In genomic region chr16:4316732-4317461, GRCh38 we compare ENCODE assay signal across 7 cellular contexts. TPM values are rescaled to one million over a fixed set of nuclear protein-coding genes. Genes with fewer than 3 reads are reported as not detected.
DNase-seq lines count a peak whose midpoint lies in the region; ATAC-seq, FAIRE-seq and TF ChIP-seq lines count a peak whose summit lies in the region.

No MANE protein-coding gene starts in this region.

- H3K4me2 ChIP-seq in PC-3 (ENCODE audit: low read length): peak overlapping the region; percentile 89
- peak overlapping the region; percentile 99 for H3K4me2 ChIP-seq in neural progenitor cell

- H3F3A ChIP-seq in PC-3 (ENCODE audit: low read length, unreplicated experiment) (no peaks in the 10 kb centered on the region), neural progenitor cell (ENCODE audit: low read depth) (peaks cover 28% of the 10 kb centered on the region)

- H3K4me1 ChIP-seq in PC-3 (ENCODE audit: insufficient read depth, low read length) (peaks cover 10% of the 10 kb centered on the region), esophagus muscularis mucosa (peaks cover 57 to 79% (median 77%) of the 10 kb centered on the region in 4 donors), neural progenitor cell (peaks cover 29% of the 10 kb centered on the region)

- peak overlapping the region; percentile 86 for H3K4me3 Mint-ChIP-seq in neural progenitor cell

- DNase-seq in H54 (ENCODE audit: insufficient read length, low spot score) (peak; percentile 94), PC-3 (peak; percentile 57), esophagus muscularis mucosa (ENCODE audit: extremely low spot score) (no peak), neural progenitor cell (ENCODE audit: low spot score) (no peak), OCI-M1 (lab: John Stamatoyannopoulos, UW) (no peak)
- no peak for DNase-seq in activated effector memory CD4-positive, alpha-beta T cell treated with anti-CD3 and anti-CD28 coated beads, Interleukin-2, amount 50 U/mL, for 16 hours

- H2AFZ ChIP-seq in PC-3 (ENCODE audit: low read length): peak overlapping the region; percentile 43
- H2AFZ ChIP-seq in neural progenitor cell (replicated peaks): no peak overlapping the region

- H3K27me3 Mint-ChIP-seq in neural progenitor cell (ENCODE audit: insufficient read depth, low read depth): peaks cover 7% of the 10 kb centered on the region

- H3K9me2 ChIP-seq in PC-3 (replicated peaks; ENCODE audit: low read length): no peaks in the 10 kb centered on the region

- 7% methylated on average over 12 of the region's 28 CpGs for WGBS in esophagus muscularis mucosa

- no peak for TF ChIP-seq EP300 in esophagus muscularis mucosa (IDR thresholded peaks at IDR 0.05)

- no peaks in the 10 kb centered on the region for H3K9me3 ChIP-seq in PC-3 (ENCODE audit: low read length)
- no peaks in the 10 kb centered on the region for H3K9me3 ChIP-seq in esophagus muscularis mucosa
- H3K9me3 ChIP-seq in neural progenitor cell (ENCODE audit: low read depth): no peaks in the 10 kb centered on the region

- CTCF ChIA-PET in PC-3 (lab: Charles Lee): interaction anchor here (0.6 to 1.0 kb wide), 2 partner anchors 63 to 158 kb away, joined by 3 read pairs; no protein-coding TSS in a partner anchor

- H3K4me1 Mint-ChIP-seq in neural progenitor cell: peaks cover 27% of the 10 kb centered on the region

- peak; percentile 70 for ATAC-seq in PC-3
- ATAC-seq in HG03469 (IDR thresholded peaks at IDR 0.05; ENCODE audit: unreplicated experiment): no peak

- BruUV-seq in PC-3 (replicated peaks; lab: Mats Ljungman, UMichigan): TSS peak; percentile 38

- intact Hi-C loops in PC-3 (cut with micrococcal nuclease) (loop anchor here (5.0 kb wide), 1 partner anchor 45 kb away; the partner anchor contains the start of gene TFAP4), esophagus muscularis mucosa (cut with DNase I) (no loop called here)

- TF ChIP-seq CTCF in PC-3 (conservative IDR thresholded peaks at IDR 0.05; ENCODE audit: low read depth, low read length) (no peak), esophagus muscularis mucosa (IDR thresholded peaks at IDR 0.05) (no peak), neural progenitor cell (IDR thresholded peaks at IDR 0.05) (no peak)

- H3K9ac ChIP-seq in PC-3 (ENCODE audit: low read length) (peak overlapping the region; percentile 41; the same call in 1 of the 2 replicates), neural progenitor cell (peak overlapping the region; percentile 59)

- H3K27ac Mint-ChIP-seq in neural progenitor cell: no peak overlapping the region

- POLR2A ChIA-PET in PC-3 (lab: Charles Lee; ENCODE audit: unreplicated experiment): no interaction called here

- H3K27ac ChIP-seq in PC-3 (ENCODE audit: low read length) (peak overlapping the region; percentile 19; the same call in 1 of the 2 replicates), esophagus muscularis mucosa (replicated peaks in 1 of 4) (peak overlapping the region; percentile 96 to 97 (median 96)), neural progenitor cell (no peak overlapping the region)

- no peaks in the 10 kb centered on the region for H3K36me3 ChIP-seq in PC-3 (ENCODE audit: low read depth, low read length)
- H3K36me3 ChIP-seq in esophagus muscularis mucosa: no peaks in the 10 kb centered on the region
- H3K36me3 ChIP-seq in neural progenitor cell: no peaks in the 10 kb centered on the region

- H3K79me2 ChIP-seq in PC-3 (ENCODE audit: low read length): peaks cover 56% of the 10 kb centered on the region
- peaks cover 34% of the 10 kb centered on the region for H3K79me2 ChIP-seq in neural progenitor cell (ENCODE audit: low read depth)

- no peaks in the 10 kb centered on the region for H4K20me1 ChIP-seq in PC-3 (ENCODE audit: low read length)
- peaks cover 55% of the 10 kb centered on the region for H4K20me1 ChIP-seq in neural progenitor cell (ENCODE audit: low read depth)

- TF ChIP-seq POLR2A in H54 (IDR thresholded peaks at IDR 0.05; ENCODE audit: low read depth, low read length): peak; percentile 8; the same call in 1 of the 2 replicates
- no peak for TF ChIP-seq POLR2A in esophagus muscularis mucosa (IDR thresholded peaks at IDR 0.05; ENCODE audit: low read depth)

- H3K9me3 Mint-ChIP-seq in neural progenitor cell: no peaks in the 10 kb centered on the region

- peak; percentile 50 for FAIRE-seq in H54 (lab: Jason Lieb, UNC)

- H3K36me3 Mint-ChIP-seq in neural progenitor cell: no peaks in the 10 kb centered on the region

- peak overlapping the region; percentile 75 for H3K4me3 ChIP-seq in PC-3 (ENCODE audit: low read length)
- peak overlapping the region; percentile 73 to 90 (median 80) for H3K4me3 ChIP-seq in esophagus muscularis mucosa
- peak overlapping the region; percentile 98 for H3K4me3 ChIP-seq in neural progenitor cell

- H3K27me3 ChIP-seq in PC-3 (ENCODE audit: low read length): no peaks in the 10 kb centered on the region
- H3K27me3 ChIP-seq in esophagus muscularis mucosa: no peaks in the 10 kb centered on the region
- peaks cover 32% of the 10 kb centered on the region for H3K27me3 ChIP-seq in neural progenitor cell

RNA-seq across cellular contexts. Expression of gene GLIS2, which starts 1.0 kb away (rescaled TPM):
- total RNA-seq in PC-3 (2014; rRNA removed) (2.1 and 5.9 TPM in 2 replicates), esophagus muscularis mucosa (10 to 100 TPM; 10.8 to 32.6 (median 14.9) TPM), neural progenitor cell (ENCODE audit: low replicate concordance) (0.15 and 1.3 TPM in 2 replicates)

RNA-seq across cellular contexts. Expression of gene PAM16, which starts 34.2 kb away (rescaled TPM):
- total RNA-seq in PC-3 (2014; rRNA removed) (91.2 and 95.5 TPM in 2 replicates), esophagus muscularis mucosa (10 to 100 TPM; 24.5 to 44.1 (median 40.2) TPM), neural progenitor cell (ENCODE audit: low replicate concordance) (17.0 and 40.8 TPM in 2 replicates)

RNA-seq across cellular contexts. Expression of gene TFAP4, which starts 44.1 kb away (rescaled TPM):
- total RNA-seq in PC-3 (2014; rRNA removed) (35.7 and 38.1 TPM in 2 replicates), esophagus muscularis mucosa (1 to 10 TPM; 2.8 to 4.6 (median 3.7) TPM), neural progenitor cell (ENCODE audit: low replicate concordance) (19.8 and 24.8 TPM in 2 replicates)

RNA-seq across cellular contexts. Expression of gene VASN, which starts 54.8 kb away (rescaled TPM):
- total RNA-seq in PC-3 (2014; rRNA removed) (12.2 and 13.6 TPM in 2 replicates), esophagus muscularis mucosa (10 to 100 TPM in 3 of 4 donors, 1 to 10 TPM in 1; 7.1 to 31.3 (median 21.7) TPM), neural progenitor cell (ENCODE audit: low replicate concordance) (3.1 and 7.5 TPM in 2 replicates)

Comparison
In these comparisons a context has a peak if more than half of its experiments do, and no peak if none do; other contexts are left out.
1. DNase-seq: peak in H54 (single experiment) and PC-3 (single experiment); none in esophagus muscularis mucosa (single experiment), neural progenitor cell (single experiment), activated effector memory CD4-positive, alpha-beta T cell treated with anti-CD3 and anti-CD28 coated beads, Interleukin-2, amount 50 U/mL, for 16 hours (single experiment) and OCI-M1 (single experiment).
2. Peak in every context shown above with its lines, with median percentiles within 50 percentile points of each other: H3K4me3 ChIP-seq.